1 cellular context compared by ENCODE assay signal in genomic region chr3:136250226-136250861, GRCh38.
A peak's percentile ranks its signal among the peaks of the same experiment; 100 is the strongest.
TF ChIP-seq lines count a peak whose summit lies in the region.

PCCB (plus strand) TSS chr3:136250340; CDS start chr3:136250376, 36 bp downstream.

TF ChIP-seq in K562, 482 proteins besides CTCF, POLR2A, EP300 and RAD21 (continued from another document and continues in another):
- TF ChIP-seq, protein P1, sequence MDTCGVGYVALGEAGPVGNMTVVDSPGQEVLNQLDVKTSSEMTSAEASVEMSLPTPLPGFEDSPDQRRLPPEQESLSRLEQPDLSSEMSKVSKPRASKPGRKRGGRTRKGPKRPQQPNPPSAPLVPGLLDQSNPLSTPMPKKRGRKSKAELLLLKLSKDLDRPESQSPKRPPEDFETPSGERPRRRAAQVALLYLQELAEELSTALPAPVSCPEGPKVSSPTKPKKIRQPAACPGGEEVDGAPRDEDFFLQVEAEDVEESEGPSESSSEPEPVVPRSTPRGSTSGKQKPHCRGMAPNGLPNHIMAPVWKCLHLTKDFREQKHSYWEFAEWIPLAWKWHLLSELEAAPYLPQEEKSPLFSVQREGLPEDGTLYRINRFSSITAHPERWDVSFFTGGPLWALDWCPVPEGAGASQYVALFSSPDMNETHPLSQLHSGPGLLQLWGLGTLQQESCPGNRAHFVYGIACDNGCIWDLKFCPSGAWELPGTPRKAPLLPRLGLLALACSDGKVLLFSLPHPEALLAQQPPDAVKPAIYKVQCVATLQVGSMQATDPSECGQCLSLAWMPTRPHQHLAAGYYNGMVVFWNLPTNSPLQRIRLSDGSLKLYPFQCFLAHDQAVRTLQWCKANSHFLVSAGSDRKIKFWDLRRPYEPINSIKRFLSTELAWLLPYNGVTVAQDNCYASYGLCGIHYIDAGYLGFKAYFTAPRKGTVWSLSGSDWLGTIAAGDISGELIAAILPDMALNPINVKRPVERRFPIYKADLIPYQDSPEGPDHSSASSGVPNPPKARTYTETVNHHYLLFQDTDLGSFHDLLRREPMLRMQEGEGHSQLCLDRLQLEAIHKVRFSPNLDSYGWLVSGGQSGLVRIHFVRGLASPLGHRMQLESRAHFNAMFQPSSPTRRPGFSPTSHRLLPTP (IDR thresholded peaks at IDR 0.05; ENCODE audit: borderline replicate concordance, extremely low read depth, insufficient read length), result no peak
- TF ChIP-seq RBM15 (IDR thresholded peaks at IDR 0.05; ENCODE audit: insufficient read depth, low read length), result no peak
- TF ChIP-seq CBX5 (IDR thresholded peaks at IDR 0.05; ENCODE audit: borderline replicate concordance, low read depth), result no peak
- no peak for TF ChIP-seq GATAD2B (IDR thresholded peaks at IDR 0.05; ENCODE audit: borderline replicate concordance)
- TF ChIP-seq ZNF77 (CRISPR knock-in tag; IDR thresholded peaks at IDR 0.05), result no peak
- peak; percentile 92 for TF ChIP-seq SUPT5H (IDR thresholded peaks at IDR 0.05)
- TF ChIP-seq ZNF707 (CRISPR knock-in tag; conservative IDR thresholded peaks at IDR 0.05), result no peak
- peak; percentile 95 for TF ChIP-seq POLR2G (IDR thresholded peaks at IDR 0.05; ENCODE audit: low read depth, low read length)
- TF ChIP-seq ZNF586 (CRISPR knock-in tag; conservative IDR thresholded peaks at IDR 0.05), result no peak
- peak; percentile 64 for TF ChIP-seq NFYB (IDR thresholded peaks at IDR 0.05; ENCODE audit: extremely low read depth, insufficient read length)
- peak; percentile 58; the same call in 1 of the 2 replicates for TF ChIP-seq CTBP1 (IDR thresholded peaks at IDR 0.05; ENCODE audit: borderline replicate concordance)
- TF ChIP-seq PATZ1 (CRISPR knock-in tag; IDR thresholded peaks at IDR 0.05; ENCODE audit: borderline replicate concordance), result no peak
- no peak for TF ChIP-seq ZNF696 (CRISPR knock-in tag; conservative IDR thresholded peaks at IDR 0.05)
- TF ChIP-seq PTBP1 (IDR thresholded peaks at IDR 0.05; ENCODE audit: low read depth, low read length), result no peak
- TF ChIP-seq RBM22 (IDR thresholded peaks at IDR 0.05; ENCODE audit: low read depth, low read length, poor library complexity, severe bottlenecking), result no peak
- TF ChIP-seq YBX1 (IDR thresholded peaks at IDR 0.05), result no peak
- TF ChIP-seq EP400 (IDR thresholded peaks at IDR 0.05), result peak; percentile 82
- TF ChIP-seq E2F6 (IDR thresholded peaks at IDR 0.05; ENCODE audit: borderline replicate concordance in 1 of 2, extremely low read depth in 1 of 2, insufficient read depth in 1 of 2, insufficient read length in 1 of 2, low read depth in 1 of 2, low read length in 1 of 2, poor library complexity in 1 of 2, severe bottlenecking in 1 of 2), result peak; percentile 60 to 73
- TF ChIP-seq ZNF511 (CRISPR knock-in tag; IDR thresholded peaks at IDR 0.05), result peak; percentile 78; the same call in 1 of the 2 replicates
- no peak for TF ChIP-seq NFXL1 (CRISPR knock-in tag; IDR thresholded peaks at IDR 0.05)
- TF ChIP-seq POLR2AphosphoS2 (IDR thresholded peaks at IDR 0.05; ENCODE audit: low read length), result no peak
- TF ChIP-seq RHOXF2B (CRISPR knock-in tag; conservative IDR thresholded peaks at IDR 0.05), result no peak
- no peak for TF ChIP-seq ZNF311 (CRISPR knock-in tag; IDR thresholded peaks at IDR 0.05)
- no peak for TF ChIP-seq SRSF7 (optimal IDR thresholded peaks at IDR 0.05; ENCODE audit: low read depth, low read length)
- TF ChIP-seq, protein P2, sequence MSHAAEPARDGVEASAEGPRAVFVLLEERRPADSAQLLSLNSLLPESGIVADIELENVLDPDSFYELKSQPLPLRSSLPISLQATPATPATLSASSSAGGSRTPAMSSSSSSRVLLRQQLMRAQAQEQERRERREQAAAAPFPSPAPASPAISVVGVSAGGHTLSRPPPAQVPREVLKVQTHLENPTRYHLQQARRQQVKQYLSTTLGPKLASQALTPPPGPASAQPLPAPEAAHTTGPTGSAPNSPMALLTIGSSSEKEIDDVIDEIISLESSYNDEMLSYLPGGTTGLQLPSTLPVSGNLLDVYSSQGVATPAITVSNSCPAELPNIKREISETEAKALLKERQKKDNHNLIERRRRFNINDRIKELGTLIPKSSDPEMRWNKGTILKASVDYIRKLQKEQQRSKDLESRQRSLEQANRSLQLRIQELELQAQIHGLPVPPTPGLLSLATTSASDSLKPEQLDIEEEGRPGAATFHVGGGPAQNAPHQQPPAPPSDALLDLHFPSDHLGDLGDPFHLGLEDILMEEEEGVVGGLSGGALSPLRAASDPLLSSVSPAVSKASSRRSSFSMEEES (CRISPR knock-in tag; IDR thresholded peaks at IDR 0.05), result no peak
- TF ChIP-seq TAF1 (IDR thresholded peaks at IDR 0.05; ENCODE audit: control insufficient read depth, extremely low read depth, insufficient read depth, low read length, severe bottlenecking), result peak; percentile 93
- TF ChIP-seq ZFX (CRISPR knock-in tag; IDR thresholded peaks at IDR 0.05), result peak; percentile 95
- TF ChIP-seq, protein P3, sequence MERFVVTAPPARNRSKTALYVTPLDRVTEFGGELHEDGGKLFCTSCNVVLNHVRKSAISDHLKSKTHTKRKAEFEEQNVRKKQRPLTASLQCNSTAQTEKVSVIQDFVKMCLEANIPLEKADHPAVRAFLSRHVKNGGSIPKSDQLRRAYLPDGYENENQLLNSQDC (CRISPR knock-in tag; IDR thresholded peaks at IDR 0.05), result no peak
- no peak for TF ChIP-seq BACH1 (tag; IDR thresholded peaks at IDR 0.05)
- no peak for TF ChIP-seq KLF6 (CRISPR knock-in tag; IDR thresholded peaks at IDR 0.05; ENCODE audit: borderline replicate concordance)
- TF ChIP-seq, protein P4, sequence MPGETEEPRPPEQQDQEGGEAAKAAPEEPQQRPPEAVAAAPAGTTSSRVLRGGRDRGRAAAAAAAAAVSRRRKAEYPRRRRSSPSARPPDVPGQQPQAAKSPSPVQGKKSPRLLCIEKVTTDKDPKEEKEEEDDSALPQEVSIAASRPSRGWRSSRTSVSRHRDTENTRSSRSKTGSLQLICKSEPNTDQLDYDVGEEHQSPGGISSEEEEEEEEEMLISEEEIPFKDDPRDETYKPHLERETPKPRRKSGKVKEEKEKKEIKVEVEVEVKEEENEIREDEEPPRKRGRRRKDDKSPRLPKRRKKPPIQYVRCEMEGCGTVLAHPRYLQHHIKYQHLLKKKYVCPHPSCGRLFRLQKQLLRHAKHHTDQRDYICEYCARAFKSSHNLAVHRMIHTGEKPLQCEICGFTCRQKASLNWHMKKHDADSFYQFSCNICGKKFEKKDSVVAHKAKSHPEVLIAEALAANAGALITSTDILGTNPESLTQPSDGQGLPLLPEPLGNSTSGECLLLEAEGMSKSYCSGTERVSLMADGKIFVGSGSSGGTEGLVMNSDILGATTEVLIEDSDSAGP (CRISPR knock-in tag; IDR thresholded peaks at IDR 0.05), result no peak
- peak in 1 of 2 experiments; percentile 50; a peak in 2 of 4 replicates for TF ChIP-seq TEAD1 (CRISPR knock-in tag; IDR thresholded peaks at IDR 0.05)
- peak; percentile 72 for TF ChIP-seq GABPB1 (CRISPR knock-in tag; IDR thresholded peaks at IDR 0.05)
- no peak for TF ChIP-seq RBM17 (IDR thresholded peaks at IDR 0.05; ENCODE audit: borderline replicate concordance, low read depth, low read length)
- TF ChIP-seq ZNF766 (CRISPR knock-in tag; conservative IDR thresholded peaks at IDR 0.05), result no peak
- peak; percentile 89 for TF ChIP-seq TAF7 (tag; IDR thresholded peaks at IDR 0.05)
- no peak for TF ChIP-seq ZNF232 (CRISPR knock-in tag; IDR thresholded peaks at IDR 0.05)
- no peak for TF ChIP-seq IFI16 (CRISPR knock-in tag; IDR thresholded peaks at IDR 0.05)
- TF ChIP-seq, protein P5, sequence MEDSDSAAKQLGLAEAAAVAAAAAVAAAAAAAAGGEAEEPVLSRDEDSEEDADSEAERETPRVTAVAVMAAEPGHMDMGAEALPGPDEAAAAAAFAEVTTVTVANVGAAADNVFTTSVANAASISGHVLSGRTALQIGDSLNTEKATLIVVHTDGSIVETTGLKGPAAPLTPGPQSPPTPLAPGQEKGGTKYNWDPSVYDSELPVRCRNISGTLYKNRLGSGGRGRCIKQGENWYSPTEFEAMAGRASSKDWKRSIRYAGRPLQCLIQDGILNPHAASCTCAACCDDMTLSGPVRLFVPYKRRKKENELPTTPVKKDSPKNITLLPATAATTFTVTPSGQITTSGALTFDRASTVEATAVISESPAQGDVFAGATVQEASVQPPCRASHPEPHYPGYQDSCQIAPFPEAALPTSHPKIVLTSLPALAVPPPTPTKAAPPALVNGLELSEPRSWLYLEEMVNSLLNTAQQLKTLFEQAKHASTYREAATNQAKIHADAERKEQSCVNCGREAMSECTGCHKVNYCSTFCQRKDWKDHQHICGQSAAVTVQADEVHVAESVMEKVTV (CRISPR knock-in tag; IDR thresholded peaks at IDR 0.05), result no peak
- TF ChIP-seq PML (IDR thresholded peaks at IDR 0.05; ENCODE audit: low read length), result 0 out of 2 replicates have a peak, but pooled peaks have one; percentile 61
- TF ChIP-seq FOXP1 (CRISPR knock-in tag; IDR thresholded peaks at IDR 0.05), result no peak
- TF ChIP-seq ZNF57 (CRISPR knock-in tag; IDR thresholded peaks at IDR 0.05), result no peak
- TF ChIP-seq TFAM (CRISPR knock-in tag; conservative IDR thresholded peaks at IDR 0.05), result no peak
